Comparison of ENCODE assay signal across 19 cellular contexts in genomic region chr4:20687894-20688293, GRCh38. TPM values are rescaled to one million over a fixed set of nuclear protein-coding genes. Genes with fewer than 3 reads are reported as not detected.
DNase-seq lines count a peak whose midpoint lies in the region; ATAC-seq, FAIRE-seq and TF ChIP-seq lines count a peak whose summit lies in the region.
"Had no signal": no experiment of that assay in that cellular context is flagged by ENCODE, and none has a peak within 500 bp of the region (broad histone marks: within the 10 kb centered on the region; RNA-seq: fewer than 3 reads in every experiment).

No MANE protein-coding gene starts in this region.

- no peak for FAIRE-seq in small intestine (lab: Jason Lieb, UNC)
- FAIRE-seq: A549, D721Med, endometrium had no signal

- no peak for ATAC-seq in effector memory CD8-positive, alpha-beta T cell (replicated peaks)
- no peak for ATAC-seq in gastrocnemius medialis
- ATAC-seq: A549 had no signal

- no peaks in the 10 kb centered on the region for H3K9me3 Mint-ChIP-seq in HFFc6
- no peaks in the 10 kb centered on the region for H3K9me3 Mint-ChIP-seq in effector memory CD8-positive, alpha-beta T cell
- H3K9me3 Mint-ChIP-seq: brain, memory B cell had no signal

- DNase-seq in ACHN (peak; percentile 94), HFFc6 (peak; percentile 70), astrocyte of the cerebellum (ENCODE audit: low read depth) (peak; percentile 75), hepatic stellate cell (ENCODE audit: low spot score) (peak; percentile 4), small intestine (no peak), Ammon's horn (ENCODE audit: low spot score) (no peak), gastrocnemius medialis (no peak)
- DNase-seq in effector memory CD8-positive, alpha-beta T cell, result no peak
- DNase-seq: activated CD4-positive, alpha-beta T cell treated with anti-CD3 and anti-CD28 coated beads, Interleukin-2, amount 50 U/mL, for 48 hours; activated effector memory CD4-positive, alpha-beta T cell treated with Interleukin-2 at 50 U/mL for 16 hours; NCI-H146; occipital lobe had no signal

- no peaks in the 10 kb centered on the region for H3K9me3 ChIP-seq in small intestine (ENCODE audit: control insufficient read depth, low read depth)
- no peaks in the 10 kb centered on the region for H3K9me3 ChIP-seq in gastrocnemius medialis
- H3K9me3 ChIP-seq: A549, thoracic aorta had no signal

- no peak overlapping the region for H3K27ac Mint-ChIP-seq in HFFc6
- no peak overlapping the region for H3K27ac Mint-ChIP-seq in effector memory CD8-positive, alpha-beta T cell
- H3K27ac Mint-ChIP-seq: brain, memory B cell had no signal

- peaks cover 9% of the 10 kb centered on the region; the same call in 1 of the 2 replicates for H3K27me3 Mint-ChIP-seq in HFFc6 (ENCODE audit: insufficient read depth)
- H3K27me3 Mint-ChIP-seq in effector memory CD8-positive, alpha-beta T cell, result peaks cover 0 to 8% of the 10 kb centered on the region in 2 donors

- H3K4me3 ChIP-seq in astrocyte of the cerebellum (ENCODE audit: low read depth, low read length), result no peak overlapping the region
- no peak overlapping the region for H3K4me3 ChIP-seq in small intestine (ENCODE audit: low read depth in 1 of 2, low read length in 2 of 2)
- no peak overlapping the region for H3K4me3 ChIP-seq in gastrocnemius medialis
- H3K4me3 ChIP-seq: A549, thoracic aorta had no signal

- intact Hi-C loops in gastrocnemius medialis (cut with DNase I; ENCODE audit: low total_unique reads), result no loop called here

- WGBS in small intestine, 3 donors, result 56 to 60% (median 58%) methylated on average over 3 of the region's 3 CpGs

- H3K4me3 Mint-ChIP-seq in HFFc6, result no peak overlapping the region
- H3K4me3 Mint-ChIP-seq in effector memory CD8-positive, alpha-beta T cell, result no peak overlapping the region
- H3K4me3 Mint-ChIP-seq: brain, memory B cell had no signal

- no peak for TF ChIP-seq CTCF in HFFc6 (IDR thresholded peaks at IDR 0.05)
- TF ChIP-seq CTCF in astrocyte of the cerebellum (IDR thresholded peaks at IDR 0.05; ENCODE audit: low read depth, low read length, missing control alignments), result no peak
- no peak for TF ChIP-seq CTCF in gastrocnemius medialis (IDR thresholded peaks at IDR 0.05 in 4 of 5, conservative IDR thresholded peaks at IDR 0.05 in 1 of 5)

- H3K27ac ChIP-seq in small intestine (ENCODE audit: low read depth in 1 of 2, low read length in 1 of 2) (no peak overlapping the region), gastrocnemius medialis (no peak overlapping the region)
- H3K27ac ChIP-seq: A549, RWPE1, thoracic aorta had no signal

- H3K27me3 ChIP-seq in small intestine (ENCODE audit: control insufficient read depth in 2 of 2, insufficient read depth in 2 of 2, low read length in 2 of 2) (no peaks in the 10 kb centered on the region), gastrocnemius medialis (no peaks in the 10 kb centered on the region)

- H3K4me1 Mint-ChIP-seq in HFFc6 (ENCODE audit: low read depth), result peaks cover 14% of the 10 kb centered on the region
- H3K4me1 Mint-ChIP-seq in effector memory CD8-positive, alpha-beta T cell (ENCODE audit: low read depth in 2 of 2), result no peaks in the 10 kb centered on the region
- H3K4me1 Mint-ChIP-seq: brain, memory B cell had no signal

- H3K36me3 Mint-ChIP-seq in HFFc6 (ENCODE audit: low read depth), result no peaks in the 10 kb centered on the region
- H3K36me3 Mint-ChIP-seq in effector memory CD8-positive, alpha-beta T cell (ENCODE audit: insufficient read depth), result no peaks in the 10 kb centered on the region
- H3K36me3 Mint-ChIP-seq: brain, memory B cell had no signal

- TF ChIP-seq POLR2A in gastrocnemius medialis (IDR thresholded peaks at IDR 0.05), result no peak

- in situ Hi-C loops in ACHN (cut with HindIII; ENCODE audit: low pct_ligation_motif_present, low pct_unique_long_range_greater_than_20kb, low sequenced_read_pairs) (no loop called here), astrocyte of the cerebellum (cut with HindIII; ENCODE audit: low sequenced_read_pairs) (no loop called here), gastrocnemius medialis (cut with MboI; ENCODE audit: low sequenced_read_pairs in 4 of 4) (loop anchor here (10.0 to 25.0 kb wide), 4 partner anchors 263 to 2003 kb away; no protein-coding TSS in a partner anchor)

- no peaks in the 10 kb centered on the region for H3K36me3 ChIP-seq in small intestine (ENCODE audit: control insufficient read depth in 2 of 2, insufficient read depth in 2 of 2, low read length in 2 of 2)
- H3K36me3 ChIP-seq in gastrocnemius medialis, result no peaks in the 10 kb centered on the region
- H3K36me3 ChIP-seq: thoracic aorta had no signal

- no peaks in the 10 kb centered on the region for H3K4me1 ChIP-seq in small intestine (ENCODE audit: control insufficient read depth in 2 of 2, insufficient read depth in 1 of 2, low read depth in 1 of 2, low read length in 1 of 2)
- H3K4me1 ChIP-seq in gastrocnemius medialis, result no peaks in the 10 kb centered on the region
- H3K4me1 ChIP-seq: A549 had no signal

RNA-seq across cellular contexts. Expression of gene PACRGL, which starts 12.4 kb away (rescaled TPM):
- total RNA-seq in HFFc6 (2021; fragmentation: NEBNext Ultra II Directional; extraction: Animal tissue kit (Norgen Biotek cat#: 25700)), result 10 to 100 TPM in 5 of 6 experiments, 1 to 10 TPM in 1; 9.6 to 12.6 (median 10.5) TPM
- polyA plus RNA-seq in small intestine, result 10 to 100 TPM in 1 of 3 donors, 1 to 10 TPM in 2; 4.3 to 11.6 (median 8.1) TPM
- total RNA-seq in gastrocnemius medialis, result 10 to 100 TPM; 10.7 to 23.1 (median 14.0) TPM

Comparison
In these comparisons a context has a peak if more than half of its experiments do, and no peak if none do; other contexts are left out.
1. DNase-seq: peak in ACHN (single experiment), HFFc6 (single experiment), astrocyte of the cerebellum (single experiment) and hepatic stellate cell (single experiment); none in effector memory CD8-positive, alpha-beta T cell (0 of 3), small intestine (single experiment), Ammon's horn (single experiment) and gastrocnemius medialis (0 of 2).
2. in situ Hi-C loops: an anchor here in gastrocnemius medialis (10.0 to 25.0 kb wide); none called in ACHN and astrocyte of the cerebellum.